In the genomic region with DNA sequence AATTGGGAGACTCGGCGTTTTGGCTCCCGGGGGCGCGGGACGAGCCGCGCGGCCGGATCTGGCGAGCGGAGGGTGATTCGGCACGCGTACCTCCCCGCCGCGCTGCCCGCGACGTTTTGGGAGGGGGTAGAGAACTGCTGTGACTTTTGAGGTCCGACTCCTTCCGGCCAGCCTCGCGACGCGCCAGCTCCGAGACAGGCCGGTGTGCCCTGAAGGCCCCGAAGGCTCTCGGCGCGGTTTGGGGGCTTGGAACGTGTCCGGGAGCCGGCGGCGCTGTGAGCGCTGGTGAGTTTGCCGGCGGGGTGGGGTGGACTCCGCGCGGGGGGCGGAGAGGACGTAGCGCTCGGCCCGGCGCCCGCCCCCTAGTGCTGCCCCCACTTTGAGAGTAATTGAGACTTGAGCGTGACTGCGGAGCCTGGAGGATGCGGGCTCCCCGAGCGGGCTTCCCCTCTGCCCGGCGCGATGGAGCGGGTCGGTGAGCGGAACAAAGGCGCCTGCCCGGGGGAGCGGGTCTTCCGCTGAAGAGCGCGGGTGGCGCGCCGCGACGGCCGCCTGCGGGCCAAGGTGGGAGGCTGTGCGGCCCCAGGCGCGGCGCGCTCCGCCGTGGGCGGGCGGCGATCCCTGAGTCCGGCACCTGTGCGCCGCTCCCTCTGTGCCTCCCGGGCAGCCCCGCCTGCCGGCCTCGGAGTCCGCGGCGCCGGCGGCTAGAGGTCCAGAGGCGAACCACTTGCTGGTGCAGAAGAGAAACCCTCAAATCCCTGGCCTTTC, we compare ENCODE assay signal across 13 cellular contexts. TPM values are rescaled to one million over a fixed set of nuclear protein-coding genes. Genes with fewer than 3 reads are reported as not detected.
DNase-seq lines count a peak whose midpoint lies in the region; ATAC-seq, FAIRE-seq and TF ChIP-seq lines count a peak whose summit lies in the region.
"Had no signal": no experiment of that assay in that cellular context is flagged by ENCODE, and none has a peak within 500 bp of the region (broad histone marks: within the 10 kb centered on the region; RNA-seq: fewer than 3 reads in every experiment).

Gene GALNT17 (plus strand): TSS at position 392 of the 768 bp plus-strand sequence.

- H3K4me3 Mint-ChIP-seq in GM23338 (peak within 1 kb of the TSS; percentile 89), brain (peak within 1 kb of the TSS; percentile 88 to 97 (median 89))

- intact Hi-C loops in kidney (cut with DNase I): no loop called here

- H3K4me3 ChIP-seq in GM23338 (peak within 1 kb of the TSS; percentile 93), kidney (ENCODE audit: low read length in 2 of 2) (no peak within 1 kb of the TSS), skeletal muscle tissue (ENCODE audit: low read length in 3 of 3) (peak within 1 kb of the TSS; percentile 51 to 73 (median 69))

- H3K27ac ChIP-seq in GM23338 (ENCODE audit: low read depth) (no peak within 1 kb of the TSS), kidney (ENCODE audit: low read depth in 2 of 2, low read length in 2 of 2) (no peak within 1 kb of the TSS), skeletal muscle tissue (ENCODE audit: low read depth, low read length) (no peak within 1 kb of the TSS)
- H3K27ac ChIP-seq: HL-60 had no signal

- H3F3A ChIP-seq in GM23338 (replicated peaks; ENCODE audit: low read depth): peaks cover 6% of the 10 kb centered on the region; the same call in 1 of the 2 replicates

- no peak for TF ChIP-seq POLR2A in GM12892 (IDR thresholded peaks at IDR 0.05; ENCODE audit: low read depth, low read length)

- H4K20me1 ChIP-seq in GM23338 (replicated peaks; ENCODE audit: insufficient read depth): peaks cover 23% of the 10 kb centered on the region

- H3K27ac Mint-ChIP-seq in GM23338 (no peak within 1 kb of the TSS), brain (peak within 1 kb of the TSS in 3 of 5 experiments; percentile 55 to 91 (median 80))
- H3K27ac Mint-ChIP-seq: natural killer cell had no signal

- H2AFZ ChIP-seq in GM23338: peak within 1 kb of the TSS; percentile 83

- H3K9me2 ChIP-seq in GM23338 (ENCODE audit: insufficient read depth): no peaks in the 10 kb centered on the region

- ATAC-seq in GM23338: peak; percentile 36
- ATAC-seq: natural killer cell had no signal

- H3K79me2 ChIP-seq in GM23338 (replicated peaks; ENCODE audit: insufficient read depth): peaks cover 52% of the 10 kb centered on the region

- TF ChIP-seq CTCF in GM23338 (conservative IDR thresholded peaks at IDR 0.05; ENCODE audit: low read depth in 2 of 2): no peak
- TF ChIP-seq CTCF in brain (conservative IDR thresholded peaks at IDR 0.05): no peak
- no peak for TF ChIP-seq CTCF in kidney (IDR thresholded peaks at IDR 0.05; ENCODE audit: borderline replicate concordance, extremely low read depth, insufficient read depth)

- no peaks in the 10 kb centered on the region for H3K36me3 ChIP-seq in GM23338 (ENCODE audit: insufficient read depth)
- H3K36me3 ChIP-seq in kidney (ENCODE audit: control insufficient read depth in 1 of 2, insufficient read depth in 2 of 2, low read length in 2 of 2): no peaks in the 10 kb centered on the region
- no peaks in the 10 kb centered on the region for H3K36me3 ChIP-seq in skeletal muscle tissue (ENCODE audit: control insufficient read depth in 3 of 3, insufficient read depth in 3 of 3, low read length in 3 of 3)

- H3K9me3 Mint-ChIP-seq in GM23338 (peaks cover 6% of the 10 kb centered on the region), brain (peaks cover 0 to 4% (median 3%) of the 10 kb centered on the region in 5 experiments)
- H3K9me3 Mint-ChIP-seq: natural killer cell had no signal

- H3K4me1 Mint-ChIP-seq in GM23338: peaks cover 36% of the 10 kb centered on the region
- H3K4me1 Mint-ChIP-seq in brain: peaks cover 42% of the 10 kb centered on the region
- H3K4me1 Mint-ChIP-seq: natural killer cell had no signal

- in situ Hi-C loops in G401 (cut with HindIII; ENCODE audit: low sequenced_read_pairs): no loop called here

- H3K9me3 ChIP-seq in kidney (ENCODE audit: control insufficient read depth in 1 of 2, low read length in 2 of 2) (no peaks in the 10 kb centered on the region), skeletal muscle tissue (ENCODE audit: control insufficient read depth in 3 of 3, low read length in 3 of 3) (no peaks in the 10 kb centered on the region)

- H3K9ac ChIP-seq in kidney (ENCODE audit: low read length in 2 of 2): no peak within 1 kb of the TSS
- peak within 1 kb of the TSS in 2 of 3 donors; percentile 53 to 68 for H3K9ac ChIP-seq in skeletal muscle tissue (ENCODE audit: low read depth in 1 of 3, low read length in 3 of 3)

- peaks cover 16% of the 10 kb centered on the region for H3K27me3 Mint-ChIP-seq in GM23338 (ENCODE audit: insufficient read depth, low read depth, poor library complexity)
- peaks cover 32% of the 10 kb centered on the region for H3K27me3 Mint-ChIP-seq in brain

- no peak for FAIRE-seq in kidney (lab: Jason Lieb, UNC)
- FAIRE-seq in GM12892 (lab: Jason Lieb, UNC): no peak

- H3K27me3 ChIP-seq in GM23338 (ENCODE audit: insufficient read depth) (peaks cover 7% of the 10 kb centered on the region; the same call in 1 of the 2 replicates), skeletal muscle tissue (ENCODE audit: control insufficient read depth in 3 of 3, insufficient read depth in 3 of 3, low read length in 3 of 3) (peaks cover 3 to 14% (median 7%) of the 10 kb centered on the region in 3 donors)

- peak within 1 kb of the TSS; percentile 96 for H3K4me2 ChIP-seq in GM23338

- DNase-seq in GM23338 (ENCODE audit: low spot score): peak; percentile 68
- DNase-seq in kidney: peak; percentile 74
- no peak for DNase-seq in activated naive CD4-positive, alpha-beta T cell (lab: John Stamatoyannopoulos, UW)
- no peak for DNase-seq in G401 (ENCODE audit: low spot score)
- DNase-seq in OCI-M1 (lab: John Stamatoyannopoulos, UW): no peak
- DNase-seq in GM12892 (ENCODE audit: insufficient read length): no peak
- DNase-seq: activated CD4-positive, alpha-beta T cell treated with anti-CD3 and anti-CD28 coated beads for 4 hours; effector memory CD4-positive, alpha-beta T cell; natural killer cell; stimulated activated naive CD4-positive, alpha-beta T cell had no signal

- peaks cover 30% of the 10 kb centered on the region for H3K4me1 ChIP-seq in GM23338 (ENCODE audit: insufficient read depth)
- H3K4me1 ChIP-seq in kidney (ENCODE audit: control insufficient read depth in 1 of 2, insufficient read depth in 1 of 2, low read depth in 1 of 2, low read length in 2 of 2): no peaks in the 10 kb centered on the region
- peaks cover 3 to 16% (median 8%) of the 10 kb centered on the region in 3 donors for H3K4me1 ChIP-seq in skeletal muscle tissue (ENCODE audit: control insufficient read depth in 3 of 3, insufficient read depth in 3 of 3, low read length in 3 of 3)

- H3K36me3 Mint-ChIP-seq in GM23338 (ENCODE audit: low read depth): peaks cover 25% of the 10 kb centered on the region
- peaks cover 11% of the 10 kb centered on the region for H3K36me3 Mint-ChIP-seq in brain
- H3K36me3 Mint-ChIP-seq: natural killer cell had no signal

TF ChIP-seq in GM23338, 12 proteins besides CTCF, POLR2A, EP300 and RAD21 (continues in another document):
- no peak for TF ChIP-seq EZH2phosphoT487 (IDR thresholded peaks at IDR 0.05; ENCODE audit: unreplicated experiment)
- no peak for TF ChIP-seq NANOG (IDR thresholded peaks at IDR 0.05; ENCODE audit: borderline replicate concordance)
- no peak for TF ChIP-seq CREB1 (CRISPR knock-in tag; IDR thresholded peaks at IDR 0.05; ENCODE audit: low read depth)
- TF ChIP-seq ETS1 (IDR thresholded peaks at IDR 0.05): no peak
- TF ChIP-seq EZH2 (IDR thresholded peaks at IDR 0.05; ENCODE audit: low read depth, unreplicated experiment): no peak
- no peak for TF ChIP-seq STAT1 (IDR thresholded peaks at IDR 0.05; ENCODE audit: unreplicated experiment)
- no peak for TF ChIP-seq POLR2AphosphoS5 (IDR thresholded peaks at IDR 0.05; ENCODE audit: low read depth)
- TF ChIP-seq ZNF114 (CRISPR knock-in tag; IDR thresholded peaks at IDR 0.05): no peak

RNA-seq across cellular contexts. Expression of gene GALNT17, which starts in this region (rescaled TPM):
- total RNA-seq in GM23338 (2014; rRNA removed; shearing (Covaris generic)): 51.2 and 65.6 TPM in 2 replicates
- polyA plus RNA-seq in GM23338 (2016; fragmentation: Nextera tagmentation; extraction: Ambion mirVana): 11.1 and 11.5 TPM in 2 replicates
- polyA plus RNA-seq in brain (ENCODE audit: insufficient read depth, low read depth, low replicate concordance): 19.2 TPM
- total RNA-seq in kidney: 2.4 TPM
- polyA plus RNA-seq in kidney (ENCODE audit: insufficient read depth, low read depth, low replicate concordance): 5.5 TPM
- total RNA-seq in skeletal muscle tissue: 24.5 TPM
- total RNA-seq in G401 (2014; rRNA removed; shearing (Covaris generic)): not detected in 2 replicates
- not detected for polyA plus RNA-seq in GM12892 (2012; ENCODE audit: missing spikeins)
- total RNA-seq: natural killer cell had no signal

Comparison
In these comparisons a context has a peak if more than half of its experiments do, and no peak if none do; other contexts are left out.
1. DNase-seq: peak in GM23338 (single experiment) and kidney (single experiment); none in activated naive CD4-positive, alpha-beta T cell (0 of 4), G401 (single experiment), OCI-M1 (single experiment) and GM12892 (single experiment).
2. H3K4me3 ChIP-seq: peak in GM23338 (single experiment) and skeletal muscle tissue (3 of 3); none in kidney (0 of 2).
3. H3K9ac ChIP-seq: peak in skeletal muscle tissue (2 of 3); none in kidney (0 of 2).